ENCODE assay signal across 1 cellular context in the genomic region with DNA sequence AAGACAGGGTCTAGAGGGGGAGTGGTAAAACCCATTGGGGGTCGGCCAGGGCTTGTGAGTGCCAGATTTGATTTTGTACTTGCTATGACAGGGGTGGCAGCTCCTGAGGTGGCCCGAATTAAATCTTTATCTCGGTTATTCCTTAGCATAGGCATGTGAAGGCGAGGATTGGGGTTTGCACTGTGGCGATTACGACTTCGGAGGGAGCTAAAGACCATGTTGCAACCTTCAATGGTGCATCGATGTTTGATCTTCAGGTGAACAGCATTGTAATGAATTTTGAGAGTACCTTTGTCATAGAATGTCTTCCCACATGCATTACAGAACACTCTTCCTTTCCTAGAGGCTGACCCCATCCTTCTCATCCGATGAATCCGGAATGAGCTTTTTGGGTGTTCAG.
TF ChIP-seq lines count a peak whose summit lies in the region.

No MANE protein-coding gene starts in this region.

TF ChIP-seq in H1, 55 proteins besides CTCF, POLR2A, EP300 and RAD21 (continued from another document):
- TF ChIP-seq RXRA (IDR thresholded peaks at IDR 0.05; ENCODE audit: insufficient read depth, low read depth, low read length): no peak
